ENCODE assay signal across 20 cellular contexts in the genomic region with DNA sequence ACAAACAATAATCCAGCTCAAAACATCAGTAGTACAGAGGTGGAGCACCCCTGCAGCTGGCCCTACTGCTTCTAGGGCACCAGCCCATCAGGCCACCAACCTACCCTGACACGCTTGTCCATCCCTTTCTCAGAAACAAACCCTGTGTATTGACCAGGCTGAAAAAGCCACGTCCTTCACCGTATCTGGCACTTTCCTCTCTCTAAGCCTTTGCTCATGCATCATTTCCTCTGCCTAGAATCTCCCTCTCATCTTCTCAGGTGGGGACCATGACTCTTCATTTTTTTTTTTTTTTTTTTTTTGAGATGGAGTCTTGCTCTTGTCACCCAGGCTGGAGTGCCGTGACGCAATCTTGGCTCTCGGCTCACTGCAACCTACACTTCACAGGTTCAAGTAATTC. TPM values are rescaled to one million over a fixed set of nuclear protein-coding genes. Genes with fewer than 3 reads are reported as not detected.
DNase-seq lines count a peak whose midpoint lies in the region; ATAC-seq and TF ChIP-seq lines count a peak whose summit lies in the region.
"Had no signal": no experiment of that assay in that cellular context is flagged by ENCODE, and none has a peak within 500 bp of the region (broad histone marks: within the 10 kb centered on the region; RNA-seq: fewer than 3 reads in every experiment).

No MANE protein-coding gene starts in this region.

- H3K27ac ChIP-seq in rectal smooth muscle tissue (ENCODE audit: low read depth, low read length): peak overlapping the region; percentile 44
- H3K27ac ChIP-seq in ovary: no peak overlapping the region
- H3K27ac ChIP-seq: BLaER1 had no signal

- H3K9me3 ChIP-seq in ovary: no peaks in the 10 kb centered on the region
- H3K9me3 ChIP-seq: BLaER1, HAP-1 had no signal

- peaks cover 3% of the 10 kb centered on the region for H3K9me3 Mint-ChIP-seq in natural killer cell treated with Interleukin-12 subunit alpha and Interleukin-12 subunit beta and Interleukin-15 and Interleukin-18, amount 100 ng/mL, for 72 hours
- no peaks in the 10 kb centered on the region for H3K9me3 Mint-ChIP-seq in natural killer cell
- no peaks in the 10 kb centered on the region for H3K9me3 Mint-ChIP-seq in effector memory CD8-positive, alpha-beta T cell
- H3K9me3 Mint-ChIP-seq: CD8-positive, alpha-beta T cell had no signal

- H3K4me1 Mint-ChIP-seq in natural killer cell treated with Interleukin-12 subunit alpha and Interleukin-12 subunit beta and Interleukin-15 and Interleukin-18, amount 100 ng/mL, for 72 hours (ENCODE audit: low read depth in 2 of 2): peaks cover 75 to 78% of the 10 kb centered on the region in 2 donors
- H3K4me1 Mint-ChIP-seq in natural killer cell: peaks cover 0 to 10% of the 10 kb centered on the region in 2 donors
- H3K4me1 Mint-ChIP-seq in effector memory CD8-positive, alpha-beta T cell (ENCODE audit: low read depth in 2 of 2): peaks cover 27 to 32% of the 10 kb centered on the region in 2 donors

- H3K27me3 ChIP-seq in rectal smooth muscle tissue (ENCODE audit: control insufficient read depth, insufficient read depth, low read length): no peaks in the 10 kb centered on the region
- H3K27me3 ChIP-seq in ovary: no peaks in the 10 kb centered on the region
- H3K27me3 ChIP-seq: BLaER1 had no signal

- H3K4me1 ChIP-seq in rectal smooth muscle tissue (ENCODE audit: control insufficient read depth, insufficient read depth, low read length) (peaks cover 14% of the 10 kb centered on the region), ovary (ENCODE audit: insufficient read depth) (no peaks in the 10 kb centered on the region)
- H3K4me1 ChIP-seq: HAP-1 had no signal

- 96% methylated on average over 6 of the region's 6 CpGs for WGBS in ovary, 3 donors

- TF ChIP-seq CTCF in natural killer cell (IDR thresholded peaks at IDR 0.05) (no peak), ovary (IDR thresholded peaks at IDR 0.05) (no peak)

- H3K4me3 Mint-ChIP-seq in natural killer cell treated with Interleukin-12 subunit alpha and Interleukin-12 subunit beta and Interleukin-15 and Interleukin-18, amount 100 ng/mL, for 72 hours: peak overlapping the region; percentile 33
- H3K4me3 Mint-ChIP-seq in natural killer cell: no peak overlapping the region
- no peak overlapping the region for H3K4me3 Mint-ChIP-seq in effector memory CD8-positive, alpha-beta T cell
- H3K4me3 Mint-ChIP-seq: CD14-positive monocyte; CD8-positive, alpha-beta T cell; IgD-negative memory B cell had no signal

- no peak overlapping the region for H3K9ac ChIP-seq in rectal smooth muscle tissue (ENCODE audit: low read length)
- H3K9ac ChIP-seq: BLaER1 had no signal

- H3K36me3 ChIP-seq in rectal smooth muscle tissue (ENCODE audit: control insufficient read depth, insufficient read depth, low read length) (no peaks in the 10 kb centered on the region), ovary (no peaks in the 10 kb centered on the region)
- H3K36me3 ChIP-seq: BLaER1, HAP-1 had no signal

- ATAC-seq in natural killer cell treated with Interleukin-12 subunit alpha and Interleukin-12 subunit beta and Interleukin-15 and Interleukin-18, amount 100 ng/mL, for 72 hours: peak; percentile 51 to 65
- ATAC-seq in natural killer cell (no peak), GM21515 (IDR thresholded peaks at IDR 0.05; ENCODE audit: unreplicated experiment) (no peak)
- ATAC-seq in effector memory CD8-positive, alpha-beta T cell (replicated peaks): no peak
- ATAC-seq: CD8-positive, alpha-beta T cell; GM12878; HepG2 had no signal

- H3K27ac Mint-ChIP-seq in natural killer cell treated with Interleukin-12 subunit alpha and Interleukin-12 subunit beta and Interleukin-15 and Interleukin-18, amount 100 ng/mL, for 72 hours: peak overlapping the region; percentile 70 to 79
- H3K27ac Mint-ChIP-seq in natural killer cell: no peak overlapping the region
- H3K27ac Mint-ChIP-seq in effector memory CD8-positive, alpha-beta T cell: peak overlapping the region; percentile 2 to 96
- H3K27ac Mint-ChIP-seq: CD8-positive, alpha-beta T cell had no signal

- no peak for TF ChIP-seq EP300 in ovary (IDR thresholded peaks at IDR 0.05)

- no peaks in the 10 kb centered on the region for H3K27me3 Mint-ChIP-seq in natural killer cell treated with Interleukin-12 subunit alpha and Interleukin-12 subunit beta and Interleukin-15 and Interleukin-18, amount 100 ng/mL, for 72 hours
- H3K27me3 Mint-ChIP-seq in natural killer cell (ENCODE audit: low read depth in 2 of 2): no peaks in the 10 kb centered on the region
- no peaks in the 10 kb centered on the region for H3K27me3 Mint-ChIP-seq in effector memory CD8-positive, alpha-beta T cell
- H3K27me3 Mint-ChIP-seq: IgD-negative memory B cell had no signal

- no peak for DNase-seq in natural killer cell treated with Interleukin-12 subunit alpha and Interleukin-12 subunit beta and Interleukin-15 and Interleukin-18, amount 100 ng/mL, for 72 hours (ENCODE audit: low spot score)
- DNase-seq in natural killer cell (no peak), ovary (no peak), 8988T (no peak)
- no peak for DNase-seq in effector memory CD8-positive, alpha-beta T cell
- DNase-seq: Calu3; CD8-positive, alpha-beta T cell; DMS53; DND-41; EL had no signal

- TF ChIP-seq POLR2A in ovary (IDR thresholded peaks at IDR 0.05): no peak

- intact Hi-C loops in natural killer cell (cut with micrococcal nuclease): no loop called here
- intact Hi-C loops in ovary (cut with DNase I): no loop called here

- H3K4me3 ChIP-seq in rectal smooth muscle tissue (ENCODE audit: low read length) (no peak overlapping the region), ovary (no peak overlapping the region)
- H3K4me3 ChIP-seq: BLaER1, GM12878, HAP-1 had no signal

- H3K36me3 Mint-ChIP-seq in natural killer cell treated with Interleukin-12 subunit alpha and Interleukin-12 subunit beta and Interleukin-15 and Interleukin-18, amount 100 ng/mL, for 72 hours: peaks cover 33% of the 10 kb centered on the region
- no peaks in the 10 kb centered on the region for H3K36me3 Mint-ChIP-seq in natural killer cell
- peaks cover 6% of the 10 kb centered on the region for H3K36me3 Mint-ChIP-seq in effector memory CD8-positive, alpha-beta T cell (ENCODE audit: insufficient read depth)
- H3K36me3 Mint-ChIP-seq: IgD-negative memory B cell had no signal

RNA-seq across cellular contexts. Expression of gene FLVCR2, which starts 25.3 kb away (rescaled TPM):
- 10 to 100 TPM in 1 of 2 donors, 1 to 10 TPM in 1; 5.3 to 21.2 TPM for total RNA-seq in natural killer cell treated with Interleukin-12 subunit alpha and Interleukin-12 subunit beta and Interleukin-15 and Interleukin-18, amount 100 ng/mL, for 72 hours
- total RNA-seq in natural killer cell (1 to 10 TPM; 1.4 to 4.8 (median 2.1) TPM), ovary (10 to 100 TPM in 1 of 7 donors, 1 to 10 TPM in 6; 1.5 to 18.4 (median 4.4) TPM)
- polyA plus RNA-seq in ovary: 1 to 10 TPM; 2.1 to 7.2 TPM

RNA-seq across cellular contexts. Expression of gene BATF, which starts 30.9 kb away (rescaled TPM):
- 100 to 1,000 TPM; 219 to 220 TPM for total RNA-seq in natural killer cell treated with Interleukin-12 subunit alpha and Interleukin-12 subunit beta and Interleukin-15 and Interleukin-18, amount 100 ng/mL, for 72 hours
- total RNA-seq in natural killer cell: 10 to 100 TPM; 12.6 to 32.5 (median 21.4) TPM
- total RNA-seq in ovary: 1 to 10 TPM in 3 of 7 donors, under 1 TPM in 4; 0.45 to 1.7 (median 0.69) TPM
- 1 to 10 TPM in 1 of 2 donors, under 1 TPM in 1; 0.67 to 1.5 TPM for polyA plus RNA-seq in ovary
- total RNA-seq: G401, H1 had no signal
- polyA plus RNA-seq: H1 had no signal

Comparison
In these comparisons a context has a peak if more than half of its experiments do, and no peak if none do; other contexts are left out.
1. ATAC-seq: peak in natural killer cell treated with Interleukin-12 subunit alpha and Interleukin-12 subunit beta and Interleukin-15 and Interleukin-18, amount 100 ng/mL, for 72 hours (2 of 2); none in natural killer cell (0 of 3), effector memory CD8-positive, alpha-beta T cell (single experiment) and GM21515 (single experiment).
2. H3K27ac Mint-ChIP-seq: peak in natural killer cell treated with Interleukin-12 subunit alpha and Interleukin-12 subunit beta and Interleukin-15 and Interleukin-18, amount 100 ng/mL, for 72 hours (2 of 2) and effector memory CD8-positive, alpha-beta T cell (2 of 2); none in natural killer cell (0 of 2).
3. RNA of gene BATF, which starts 30.9 kb away (total RNA-seq): 219 to 220 TPM in natural killer cell treated with Interleukin-12 subunit alpha and Interleukin-12 subunit beta and Interleukin-15 and Interleukin-18, amount 100 ng/mL, for 72 hours; 12.6 to 32.5 TPM in natural killer cell and 0.45 to 1.7 TPM in ovary; every median in the first group is over 4 times any median in the second.